In genomic region chr6:134057478-134057877, GRCh38 we compare ENCODE assay signal across 22 cellular contexts. TPM values are rescaled to one million over a fixed set of nuclear protein-coding genes. Genes with fewer than 3 reads are reported as not detected.
DNase-seq lines count a peak whose midpoint lies in the region; ATAC-seq and TF ChIP-seq lines count a peak whose summit lies in the region.
"Had no signal": no experiment of that assay in that cellular context is flagged by ENCODE, and none has a peak within 500 bp of the region (broad histone marks: within the 10 kb centered on the region; RNA-seq: fewer than 3 reads in every experiment).

No MANE protein-coding gene starts in this region.

- CTCF ChIA-PET in OCI-LY7 (lab: Charles Lee; ENCODE audit: unreplicated experiment) = interaction anchor here (1.6 kb wide), 1 partner anchor 134 kb away, joined by 6 read pairs; no protein-coding TSS in a partner anchor

- H3K9me3 ChIP-seq in left ventricle myocardium inferior (replicated peaks) (no peaks in the 10 kb centered on the region), OCI-LY7 (ENCODE audit: low read length) (no peaks in the 10 kb centered on the region), iPS-18a (ENCODE audit: control insufficient read depth, low read depth, low read length) (no peaks in the 10 kb centered on the region)
- H3K9me3 ChIP-seq: left lung, sigmoid colon had no signal

- no peaks in the 10 kb centered on the region for H3K79me2 ChIP-seq in OCI-LY7 (ENCODE audit: insufficient read depth, low read depth, low read length)

- no peaks in the 10 kb centered on the region for H3K9me2 ChIP-seq in OCI-LY7 (ENCODE audit: insufficient read depth, low read length)

- H3K27me3 ChIP-seq in left ventricle myocardium inferior (ENCODE audit: low read depth) (no peaks in the 10 kb centered on the region), iPS-18a (ENCODE audit: control insufficient read depth, insufficient read depth, low read length) (no peaks in the 10 kb centered on the region)
- H3K27me3 ChIP-seq: left lung, sigmoid colon had no signal

- H3K4me3 ChIP-seq in left ventricle myocardium inferior (no peak overlapping the region), OCI-LY7 (ENCODE audit: low read depth, low read length, poor library complexity, severe bottlenecking) (no peak overlapping the region), iPS-18a (ENCODE audit: low read length) (no peak overlapping the region)
- H3K4me3 ChIP-seq: left lung, sigmoid colon had no signal

- H3K4me1 ChIP-seq in left ventricle myocardium inferior (peaks cover 56% of the 10 kb centered on the region), OCI-LY7 (ENCODE audit: insufficient read depth, low read length, poor library complexity, severe bottlenecking) (peaks cover 7% of the 10 kb centered on the region), iPS-18a (ENCODE audit: control insufficient read depth, low read depth, low read length) (peaks cover 62% of the 10 kb centered on the region)

- no peaks in the 10 kb centered on the region for H3K36me3 ChIP-seq in left ventricle myocardium inferior
- H3K36me3 ChIP-seq in OCI-LY7 (ENCODE audit: insufficient read depth, low read length) = no peaks in the 10 kb centered on the region
- H3K36me3 ChIP-seq in iPS-18a (ENCODE audit: control insufficient read depth, low read depth, low read length) = no peaks in the 10 kb centered on the region
- H3K36me3 ChIP-seq: left lung, sigmoid colon had no signal

- H2AFZ ChIP-seq in OCI-LY7 (ENCODE audit: low read length) = peak overlapping the region; percentile 65; the same call in 1 of the 2 replicates

- TF ChIP-seq CTCF in left ventricle myocardium inferior (IDR thresholded peaks at IDR 0.05; ENCODE audit: borderline replicate concordance) = no peak
- no peak for TF ChIP-seq CTCF in OCI-LY7 (conservative IDR thresholded peaks at IDR 0.05; ENCODE audit: low read length)

- intact Hi-C loops in left ventricle myocardium inferior (cut with micrococcal nuclease) (no loop called here), cardiac septum (cut with DNase I) (no loop called here), OCI-LY7 (cut with micrococcal nuclease; ENCODE audit: unreplicated experiment) (no loop called here)

- ATAC-seq in HG03442 (IDR thresholded peaks at IDR 0.05; ENCODE audit: unreplicated experiment) (no peak), HG03175 (IDR thresholded peaks at IDR 0.05; ENCODE audit: unreplicated experiment) (no peak), GM21786 (IDR thresholded peaks at IDR 0.05; ENCODE audit: unreplicated experiment) (no peak)
- ATAC-seq: left lung; stimulated activated naive CD8-positive, alpha-beta T cell treated with anti-CD3 and anti-CD28 coated beads, Interleukin-15, Interleukin-2, amounts not matched to agents 100 U/mL and 50 U/mL, for 24 hours had no signal

- peak overlapping the region; percentile 82 for H3K27ac ChIP-seq in left ventricle myocardium inferior (replicated peaks)
- no peak overlapping the region for H3K27ac ChIP-seq in OCI-LY7 (ENCODE audit: low read depth, low read length, poor library complexity, severe bottlenecking)
- peak overlapping the region; percentile 59 for H3K27ac ChIP-seq in iPS-18a (ENCODE audit: low read length)
- H3K27ac ChIP-seq: left lung, sigmoid colon, VCaP had no signal

- no peak overlapping the region for H3K4me2 ChIP-seq in OCI-LY7 (ENCODE audit: low read length)

- no TSS peak for BruUV-seq in OCI-LY7 (replicated peaks; lab: Mats Ljungman, UMichigan)

- H4K20me1 ChIP-seq in OCI-LY7 (ENCODE audit: insufficient read depth, low read length) = no peaks in the 10 kb centered on the region

- POLR2A ChIA-PET in OCI-LY7 (lab: Charles Lee) = interaction anchor here (0.6 to 2.1 kb wide), 5 partner anchors 10 to 92 kb away, joined by 3 to 8 read pairs (median 5); no protein-coding TSS in a partner anchor

- DNase-seq in left ventricle myocardium inferior (no peak), cardiac septum (ENCODE audit: low spot score) (no peak), OCI-LY7 (ENCODE audit: low spot score) (no peak), amniotic stem cell (lab: John Stamatoyannopoulos, UW) (no peak)
- DNase-seq: activated CD4-positive, alpha-beta T cell treated with anti-CD3 and anti-CD28 coated beads, Interleukin-2, amount 50 U/mL, for 48 hours; activated naive CD4-positive, alpha-beta T cell treated with anti-CD3 and anti-CD28 coated beads for 36 hours; CD8-positive, alpha-beta memory T cell; DND-41; foreskin fibroblast; GOT3; left lung; NCI-H2081; occipital lobe; Right ventricle myocardium superior; sigmoid colon; stimulated activated naive CD8-positive, alpha-beta T cell treated with anti-CD3 and anti-CD28 coated beads, Interleukin-15, Interleukin-2, amounts not matched to agents 100 U/mL and 50 U/mL, for 24 hours had no signal

- H3K9ac ChIP-seq in iPS-18a (ENCODE audit: low read length) = no peak overlapping the region

RNA-seq across cellular contexts. Expression of gene SLC2A12, which starts 5.1 kb away (rescaled TPM):
- total RNA-seq in left ventricle myocardium inferior = 20.8 TPM
- total RNA-seq in cardiac septum = 12.0 TPM
- 0.80 and 0.82 TPM in 2 replicates for total RNA-seq in OCI-LY7 (2014; rRNA removed; shearing (Covaris generic))
- total RNA-seq in OCI-LY7 (2022) = 1.1 and 1.3 TPM in 2 replicates
- total RNA-seq: CD8-positive, alpha-beta memory T cell; T-helper 1 cell treated with Interleukin-12 subunit alpha and Interleukin-12 subunit beta and Interleukin-4 antibody, amounts not matched to agents 30 ng/mL and 1 ng/mL, for 36 hours had no signal
